In the genomic region with DNA sequence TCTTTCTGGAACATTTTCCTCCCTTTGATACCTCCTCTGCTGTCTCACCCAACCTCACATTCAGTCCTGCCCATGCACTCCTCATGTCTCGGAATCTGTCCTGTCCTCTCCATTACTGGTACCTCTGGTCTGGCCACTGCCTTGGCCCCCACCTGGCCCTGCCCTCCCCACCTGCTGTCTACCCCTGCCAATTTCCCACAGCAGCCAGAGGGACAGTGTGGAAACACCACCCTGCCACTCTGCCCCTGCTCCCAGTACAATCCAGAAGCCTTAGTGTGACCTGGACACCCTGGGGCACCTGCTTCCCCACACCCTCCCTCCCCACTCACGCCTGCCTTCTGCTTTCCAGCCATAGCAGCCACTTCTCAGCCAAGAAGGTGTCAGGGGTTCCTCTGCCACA, we compare ENCODE assay signal across 33 cellular contexts.
"Had no signal": no experiment of that assay in that cellular context is flagged by ENCODE, and none has a peak within 500 bp of the region (broad histone marks: within the 10 kb centered on the region; RNA-seq: fewer than 3 reads in every experiment).

No MANE protein-coding gene starts in this region.

- H3K36me3 ChIP-seq: adrenal gland, ascending aorta, cardiac muscle cell, heart left ventricle, pancreas, prostate gland, sigmoid colon, suprapubic skin, tibial artery, upper lobe of right lung had no signal

- H3K27ac Mint-ChIP-seq: activated CD8-positive, alpha-beta memory T cell treated with anti-CD3 and anti-CD28 coated beads, Interleukin-2, amount 10 ng/mL, durations not matched to agents 7 days and 5 days; activated naive CD8-positive, alpha-beta T cell treated with anti-CD3 and anti-CD28 coated beads for 36 hours; activated T-cell treated with anti-CD3 and anti-CD28 coated beads, Interleukin-2, amount 50 U/mL, for 72 hours; brain; nephron progenitor cell; stimulated activated memory B cell treated with anti-CD40 and anti-IgM and Interleukin-4, amounts not matched to agents 10 μg/mL and 1 μg/mL and 100 μg/mL, for 72 hours had no signal

- H3K27me3 ChIP-seq: adrenal gland, ascending aorta, cardiac muscle cell, upper lobe of right lung had no signal

- H3K27me3 Mint-ChIP-seq: activated CD8-positive, alpha-beta memory T cell treated with anti-CD3 and anti-CD28 coated beads, Interleukin-2, amount 10 ng/mL, durations not matched to agents 7 days and 5 days had no signal

- H3K4me1 ChIP-seq: ascending aorta, foreskin keratinocyte, pancreas, prostate gland had no signal

- H3K9me3 Mint-ChIP-seq: activated CD8-positive, alpha-beta T cell treated with anti-CD3 and anti-CD28 coated beads for 36 hours; activated naive CD8-positive, alpha-beta T cell treated with anti-CD3 and anti-CD28 coated beads for 36 hours; activated T-cell treated with anti-CD3 and anti-CD28 coated beads, Interleukin-2, amount 50 U/mL, for 72 hours; brain; nephron progenitor cell; stimulated activated memory B cell treated with anti-CD40 and anti-IgM and Interleukin-4, amounts not matched to agents 10 μg/mL and 1 μg/mL and 100 μg/mL, for 72 hours had no signal

- H3K4me3 Mint-ChIP-seq: activated CD8-positive, alpha-beta memory T cell treated with anti-CD3 and anti-CD28 coated beads, Interleukin-2, amount 10 ng/mL, durations not matched to agents 7 days and 5 days; activated CD8-positive, alpha-beta T cell treated with anti-CD3 and anti-CD28 coated beads for 36 hours; activated naive CD8-positive, alpha-beta T cell treated with anti-CD3 and anti-CD28 coated beads for 36 hours; activated T-cell treated with anti-CD3 and anti-CD28 coated beads, Interleukin-2, amount 50 U/mL, for 72 hours; brain; nephron progenitor cell; stimulated activated memory B cell treated with anti-CD40 and anti-IgM and Interleukin-4, amounts not matched to agents 10 μg/mL and 1 μg/mL and 100 μg/mL, for 72 hours had no signal

- DNase-seq: activated CD4-positive, alpha-beta T cell treated with anti-CD3 and anti-CD28 coated beads, Interleukin-2, amount 50 U/mL, for 1 hour; activated CD4-positive, CD25-positive, alpha-beta regulatory T cell treated with anti-CD3 and anti-CD28 coated beads, Interleukin-2, amount 50 U/mL, for 72 hours; activated CD8-positive, alpha-beta memory T cell treated with anti-CD3 and anti-CD28 coated beads, Interleukin-2, amount 10 ng/mL, durations not matched to agents 7 days and 5 days; activated CD8-positive, alpha-beta T cell treated with anti-CD3 and anti-CD28 coated beads for 36 hours; activated effector memory CD4-positive, alpha-beta T cell treated with Interleukin-2 at 50 U/mL for 16 hours; activated naive CD4-positive, alpha-beta T cell treated with Interleukin-2 at 50 U/mL for 16 hours; activated naive CD8-positive, alpha-beta T cell treated with anti-CD3 and anti-CD28 coated beads for 36 hours; activated T-cell treated with anti-CD3 and anti-CD28 coated beads for 4 hours; activated T-cell treated with anti-CD3 and anti-CD28 coated beads, Interleukin-2, amount 50 U/mL, for 72 hours; adrenal gland; cerebellar nuclear complex; dorsolateral prefrontal cortex; foreskin keratinocyte; heart left ventricle; hypothalamus; mucosa of descending colon; nephron progenitor cell; pancreas; sigmoid colon; small intestine; stimulated activated CD4-positive, alpha-beta T cell treated with anti-CD3 and anti-CD28 coated beads, Interleukin-4, amount 100 ng/mL, for 24 hours; T-helper 9 cell; tibial artery had no signal

- ATAC-seq: activated CD8-positive, alpha-beta memory T cell treated with anti-CD3 and anti-CD28 coated beads, Interleukin-2, amount 10 ng/mL, durations not matched to agents 7 days and 5 days; activated CD8-positive, alpha-beta T cell treated with anti-CD3 and anti-CD28 coated beads for 36 hours; activated T-cell treated with anti-CD3 and anti-CD28 coated beads, Interleukin-2, amount 50 U/mL, for 72 hours; esophagus mucosa; foreskin keratinocyte; heart left ventricle; left lobe of liver; mucosa of descending colon; pancreas; stimulated activated memory B cell treated with anti-CD40 and anti-IgM and Interleukin-4, amounts not matched to agents 10 μg/mL and 1 μg/mL and 100 μg/mL, for 72 hours; upper lobe of right lung had no signal

- H3K4me3 ChIP-seq: adrenal gland, ascending aorta, cardiac muscle cell, coronary artery, dorsolateral prefrontal cortex, heart left ventricle, mucosa of descending colon, pancreas, prostate gland, sigmoid colon, suprapubic skin, tibial artery, upper lobe of right lung had no signal

- H3K4me1 Mint-ChIP-seq: stimulated activated memory B cell treated with anti-CD40 and anti-IgM and Interleukin-4, amounts not matched to agents 10 μg/mL and 1 μg/mL and 100 μg/mL, for 72 hours had no signal

- H3K9me3 ChIP-seq: adrenal gland, ascending aorta, heart left ventricle, mucosa of descending colon, pancreas, prostate gland, sigmoid colon, suprapubic skin, tibial artery, upper lobe of right lung had no signal

- H3K27ac ChIP-seq: adrenal gland, ascending aorta, cardiac muscle cell, coronary artery, dorsolateral prefrontal cortex, foreskin keratinocyte, heart left ventricle, pancreas, prostate gland, sigmoid colon, suprapubic skin, tibial artery, upper lobe of right lung had no signal

- H3K36me3 Mint-ChIP-seq: activated CD8-positive, alpha-beta memory T cell treated with anti-CD3 and anti-CD28 coated beads, Interleukin-2, amount 10 ng/mL, durations not matched to agents 7 days and 5 days; activated naive CD8-positive, alpha-beta T cell treated with anti-CD3 and anti-CD28 coated beads for 36 hours; brain; stimulated activated memory B cell treated with anti-CD40 and anti-IgM and Interleukin-4, amounts not matched to agents 10 μg/mL and 1 μg/mL and 100 μg/mL, for 72 hours had no signal
